16 cellular contexts compared by ENCODE assay signal in genomic region chr16:65509172-65509571, GRCh38.
"Had no signal": no experiment of that assay in that cellular context is flagged by ENCODE, and none has a peak within 500 bp of the region (broad histone marks: within the 10 kb centered on the region; RNA-seq: fewer than 3 reads in every experiment).

No MANE protein-coding gene starts in this region.

- H3K27me3 ChIP-seq: adrenal gland, gastrocnemius medialis, heart right ventricle had no signal

- H3K4me1 ChIP-seq: adrenal gland, gastrocnemius medialis, parathyroid adenoma had no signal

- H3K4me3 ChIP-seq: adrenal gland, gastrocnemius medialis, heart right ventricle, mucosa of descending colon had no signal

- ATAC-seq: activated CD4-positive, alpha-beta T cell treated with anti-CD3 and anti-CD28 coated beads for 36 hours; activated T-cell treated with anti-CD3 and anti-CD28 coated beads, Interleukin-2, amount 50 U/mL, for 4 hours; gastrocnemius medialis; heart right ventricle; left lobe of liver; mucosa of descending colon; naive thymus-derived CD4-positive, alpha-beta T cell; stimulated activated memory B cell treated with anti-CD40 and anti-IgM and Interleukin-4, amounts not matched to agents 10 μg/mL and 1 μg/mL and 100 μg/mL, for 72 hours had no signal

- H3K9ac ChIP-seq: parathyroid adenoma had no signal

- H3K9me3 ChIP-seq: adrenal gland, gastrocnemius medialis, heart right ventricle had no signal

- H3K79me2 ChIP-seq: parathyroid adenoma had no signal

- H3K36me3 ChIP-seq: adrenal gland, gastrocnemius medialis, heart right ventricle had no signal

- DNase-seq: activated CD4-positive, alpha-beta memory T cell treated with anti-CD3 and anti-CD28 coated beads, Interleukin-2, amount 10 ng/mL, durations not matched to agents 7 days and 5 days; activated CD4-positive, alpha-beta T cell treated with anti-CD3 and anti-CD28 coated beads for 36 hours; activated effector memory CD4-positive, alpha-beta T cell treated with Interleukin-2 at 50 U/mL for 16 hours; activated T-cell treated with anti-CD3 and anti-CD28 coated beads, Interleukin-2, amount 50 U/mL, for 4 hours; adrenal gland; caudate nucleus; gastrocnemius medialis; heart right ventricle; islet precursor cell; mucosa of descending colon; naive thymus-derived CD4-positive, alpha-beta T cell; retina; stimulated activated CD4-positive, alpha-beta T cell treated with anti-CD3 and anti-CD28 coated beads, Interleukin-2, amount 100 ng/mL, for 48 hours had no signal

- H3K27ac ChIP-seq: adrenal gland, gastrocnemius medialis, heart right ventricle, parathyroid adenoma had no signal

- H2AFZ ChIP-seq: parathyroid adenoma had no signal
